In the genomic region with DNA sequence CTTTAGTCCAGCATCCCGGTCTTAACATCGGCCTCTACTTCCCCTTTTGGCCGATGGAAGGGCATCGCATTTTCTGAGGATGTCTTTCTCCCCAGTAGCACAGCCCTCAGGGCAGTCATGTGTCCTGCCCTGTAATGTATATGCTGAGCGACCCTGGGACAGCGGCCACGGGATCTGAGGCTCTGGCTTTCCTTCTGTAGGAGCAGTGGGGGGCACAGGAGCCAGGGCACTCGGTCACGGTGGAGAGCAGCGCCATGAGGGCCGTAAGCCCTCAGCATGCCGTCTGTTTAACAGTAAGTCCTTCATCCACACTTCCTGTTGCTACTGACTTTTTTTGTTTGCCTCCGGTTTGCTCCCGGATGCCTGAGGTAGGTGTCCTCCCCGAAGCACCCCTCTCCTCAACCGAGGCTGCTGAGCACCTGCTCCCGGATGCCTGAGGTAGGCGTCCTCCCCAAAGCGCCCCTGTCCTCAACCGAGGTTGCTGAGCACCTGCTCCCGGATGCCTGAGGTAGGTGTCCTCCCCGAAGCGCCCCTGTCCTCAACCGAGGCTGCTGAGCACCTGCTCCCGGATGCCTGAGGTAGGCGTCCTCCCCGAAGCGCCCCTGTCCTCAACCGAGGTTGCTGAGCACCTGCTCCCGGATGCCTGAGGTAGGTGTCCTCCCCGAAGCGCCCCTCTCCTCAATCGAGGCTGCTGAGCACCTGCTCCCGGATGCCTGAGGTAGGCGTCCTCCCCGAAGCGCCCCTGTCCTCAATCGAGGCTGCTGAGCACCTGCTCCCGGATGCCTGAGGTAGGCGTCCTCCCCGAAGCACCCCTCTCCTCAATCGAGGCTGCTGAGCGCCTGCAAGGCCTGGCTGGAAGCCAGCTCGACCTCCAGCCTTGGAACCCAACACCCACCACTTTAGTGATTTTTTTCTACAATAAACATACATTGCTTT, we compare ENCODE assay signal across 7 cellular contexts.
DNase-seq lines count a peak whose midpoint lies in the region; ATAC-seq and TF ChIP-seq lines count a peak whose summit lies in the region.
"Not testable (repeated sequence)": the region's sequence is repeated elsewhere in the genome, so short reads cannot be mapped to it uniquely, and the experiment has no call there.

No MANE protein-coding gene starts in this region.

- not testable (repeated sequence) for H3K9me3 Mint-ChIP-seq in naive thymus-derived CD4-positive, alpha-beta T cell; stimulated activated naive B cell treated with anti-CD40 and anti-IgM and Interleukin-4, amounts not matched to agents 10 μg/mL and 1 μg/mL and 100 μg/mL, for 72 hours

- ATAC-seq in T-helper 17 cell: peak; percentile 47
- ATAC-seq in naive thymus-derived CD4-positive, alpha-beta T cell: peak; percentile 45
- peak in 1 of 2 donors; percentile 38 for ATAC-seq in stimulated activated naive B cell treated with anti-CD40 and anti-IgM and Interleukin-4, amounts not matched to agents 10 μg/mL and 1 μg/mL and 100 μg/mL, for 72 hours (replicated peaks)

- H3K27me3 Mint-ChIP-seq in T-helper 17 cell; naive thymus-derived CD4-positive, alpha-beta T cell; stimulated activated naive B cell treated with anti-CD40 and anti-IgM and Interleukin-4, amounts not matched to agents 10 μg/mL and 1 μg/mL and 100 μg/mL, for 72 hours: not testable (repeated sequence)

- POLR2A ChIA-PET in naive thymus-derived CD4-positive, alpha-beta T cell (lab: Charles Lee): interaction anchor here (0.5 to 1.4 kb wide), 17 partner anchors 10 to 170 kb away, joined by 3 to 7 read pairs (median 4); a partner anchor contains a TSS

- TF ChIP-seq CTCF in coronary artery (IDR thresholded peaks at IDR 0.05): not testable (repeated sequence)

- DNase-seq in DMS79 (lab: John Stamatoyannopoulos, UW) (peak; percentile 24), NCI-H1436 (lab: John Stamatoyannopoulos, UW) (peak; percentile 44), coronary artery (ENCODE audit: low spot score) (peak; percentile 53)
- not testable (repeated sequence) for DNase-seq in T-helper 17 cell; stimulated activated naive B cell treated with anti-CD40 and anti-IgM and Interleukin-4, amounts not matched to agents 10 μg/mL and 1 μg/mL and 100 μg/mL, for 72 hours
- DNase-seq in activated T-cell treated with anti-CD3 and anti-CD28 coated beads, Interleukin-2, amount 50 U/mL, for 48 hours: peak; percentile 34 to 41
- DNase-seq in naive thymus-derived CD4-positive, alpha-beta T cell: peak in 7 of 9 donors; percentile 20 to 57 (median 43)

- peaks cover 10 to 36% of the 10 kb centered on the region in 2 donors for H3K4me1 ChIP-seq in naive thymus-derived CD4-positive, alpha-beta T cell (ENCODE audit: control insufficient read depth in 2 of 2, insufficient read depth in 2 of 2, low read length in 2 of 2)

- H3K36me3 Mint-ChIP-seq in T-helper 17 cell (ENCODE audit: low read depth): not testable (repeated sequence)
- peaks cover 0 to 18% (median 4%) of the 10 kb centered on the region in 5 donors for H3K36me3 Mint-ChIP-seq in naive thymus-derived CD4-positive, alpha-beta T cell
- peaks cover 6 to 21% of the 10 kb centered on the region in 2 donors for H3K36me3 Mint-ChIP-seq in stimulated activated naive B cell treated with anti-CD40 and anti-IgM and Interleukin-4, amounts not matched to agents 10 μg/mL and 1 μg/mL and 100 μg/mL, for 72 hours

- not testable (repeated sequence) for H3K27me3 ChIP-seq in naive thymus-derived CD4-positive, alpha-beta T cell (ENCODE audit: control insufficient read depth in 2 of 2, insufficient read depth in 2 of 2, low read length in 2 of 2)

- peak overlapping the region; percentile 71 for H3K4me3 Mint-ChIP-seq in T-helper 17 cell
- H3K4me3 Mint-ChIP-seq in naive thymus-derived CD4-positive, alpha-beta T cell: peak overlapping the region; percentile 45 to 87 (median 78)
- H3K4me3 Mint-ChIP-seq in stimulated activated naive B cell treated with anti-CD40 and anti-IgM and Interleukin-4, amounts not matched to agents 10 μg/mL and 1 μg/mL and 100 μg/mL, for 72 hours: peak overlapping the region in 1 of 2 donors; percentile 71

- H3K36me3 ChIP-seq in naive thymus-derived CD4-positive, alpha-beta T cell (ENCODE audit: control insufficient read depth in 2 of 3, insufficient read depth in 3 of 3, low read length in 3 of 3): not testable (repeated sequence)

- H3K9me3 ChIP-seq in T-helper 17 cell (ENCODE audit: control insufficient read depth, low read length, poor library complexity, severe bottlenecking); naive thymus-derived CD4-positive, alpha-beta T cell (ENCODE audit: control insufficient read depth in 2 of 3, low read length in 3 of 3): not testable (repeated sequence)

- H3K27ac ChIP-seq in coronary artery: not testable (repeated sequence)
- H3K27ac ChIP-seq in naive thymus-derived CD4-positive, alpha-beta T cell (ENCODE audit: low read depth, low read length): peak overlapping the region; percentile 72

- H3K4me3 ChIP-seq in coronary artery: not testable (repeated sequence)
- peak overlapping the region; percentile 63 for H3K4me3 ChIP-seq in naive thymus-derived CD4-positive, alpha-beta T cell (ENCODE audit: low read length)

- CTCF ChIA-PET in naive thymus-derived CD4-positive, alpha-beta T cell (lab: Charles Lee): interaction anchor here (0.7 kb wide), 1 partner anchor 159 kb away, joined by 4 read pairs; no protein-coding TSS in a partner anchor

- intact Hi-C loops in naive thymus-derived CD4-positive, alpha-beta T cell (cut with micrococcal nuclease): loop anchor here (1.0 to 10.0 kb wide), 3 partner anchors 33 to 67 kb away; no protein-coding TSS in a partner anchor

- H3K4me1 Mint-ChIP-seq in T-helper 17 cell: peaks cover 62% of the 10 kb centered on the region
- peaks cover 39 to 85% (median 64%) of the 10 kb centered on the region in 7 donors for H3K4me1 Mint-ChIP-seq in naive thymus-derived CD4-positive, alpha-beta T cell
- H3K4me1 Mint-ChIP-seq in stimulated activated naive B cell treated with anti-CD40 and anti-IgM and Interleukin-4, amounts not matched to agents 10 μg/mL and 1 μg/mL and 100 μg/mL, for 72 hours: peaks cover 22 to 23% of the 10 kb centered on the region in 2 donors

- peak overlapping the region; percentile 81 for H3K27ac Mint-ChIP-seq in T-helper 17 cell
- peak overlapping the region; percentile 83 to 95 (median 90) for H3K27ac Mint-ChIP-seq in naive thymus-derived CD4-positive, alpha-beta T cell
- peak overlapping the region; percentile 67 for H3K27ac Mint-ChIP-seq in stimulated activated naive B cell treated with anti-CD40 and anti-IgM and Interleukin-4, amounts not matched to agents 10 μg/mL and 1 μg/mL and 100 μg/mL, for 72 hours
